ENCODE assay signal across 8 cellular contexts in genomic region chr19:55340784-55341147, GRCh38. TPM values are rescaled to one million over a fixed set of nuclear protein-coding genes. Genes with fewer than 3 reads are reported as not detected.
A peak's percentile ranks its signal among the peaks of the same experiment; 100 is the strongest.
DNase-seq lines count a peak whose midpoint lies in the region; ATAC-seq and TF ChIP-seq lines count a peak whose summit lies in the region.

No MANE protein-coding gene starts in this region.

- TF ChIP-seq CTCF in heart left ventricle (IDR thresholded peaks at IDR 0.05) (peak in 1 of 12 donors; percentile 5), RWPE2 (IDR thresholded peaks at IDR 0.05; ENCODE audit: poor library complexity, severe bottlenecking) (peak; percentile 22)

- peak overlapping the region; percentile 96 for H3K9ac ChIP-seq in rectal smooth muscle tissue (ENCODE audit: low read length)

- H3K27me3 ChIP-seq in heart left ventricle (no peaks in the 10 kb centered on the region), RWPE2 (ENCODE audit: insufficient read depth, poor library complexity, severe bottlenecking) (no peaks in the 10 kb centered on the region), rectal smooth muscle tissue (ENCODE audit: control insufficient read depth, insufficient read depth, low read length) (no peaks in the 10 kb centered on the region)

- H3K36me3 ChIP-seq in heart left ventricle, result peaks cover 0 to 26% (median 11%) of the 10 kb centered on the region in 9 donors
- peaks cover 13% of the 10 kb centered on the region; the same call in 1 of the 2 replicates for H3K36me3 ChIP-seq in RWPE2 (ENCODE audit: low read depth)
- peaks cover 10% of the 10 kb centered on the region for H3K36me3 ChIP-seq in rectal smooth muscle tissue (ENCODE audit: control insufficient read depth, insufficient read depth, low read length)

- ATAC-seq in heart left ventricle (no peak), Right ventricle myocardium superior (ENCODE audit: poor library complexity) (no peak), RWPE2 (ENCODE audit: low read depth) (no peak), GM21529 (IDR thresholded peaks at IDR 0.05; ENCODE audit: unreplicated experiment) (no peak), HG03196 (IDR thresholded peaks at IDR 0.05; ENCODE audit: unreplicated experiment) (no peak)

- intact Hi-C loops in heart left ventricle (cut with DNase I) (no loop called here), Right ventricle myocardium superior (cut with DNase I) (no loop called here)

- H3K4me1 ChIP-seq in heart left ventricle (peaks cover 0 to 34% (median 16%) of the 10 kb centered on the region in 12 donors), RWPE2 (ENCODE audit: insufficient read depth, poor library complexity, severe bottlenecking) (peaks cover 32% of the 10 kb centered on the region), rectal smooth muscle tissue (ENCODE audit: control insufficient read depth, insufficient read depth, low read length) (peaks cover 2% of the 10 kb centered on the region)

- peak overlapping the region in 11 of 12 donors; percentile 52 to 94 (median 74) for H3K4me3 ChIP-seq in heart left ventricle
- H3K4me3 ChIP-seq in RWPE2 (ENCODE audit: severe bottlenecking), result peak overlapping the region; percentile 50
- H3K4me3 ChIP-seq in rectal smooth muscle tissue (ENCODE audit: low read length), result peak overlapping the region; percentile 92

- H3K27ac ChIP-seq in heart left ventricle (peak overlapping the region in 3 of 12 donors; percentile 88 to 94 (median 94)), RWPE2 (ENCODE audit: poor library complexity, severe bottlenecking) (peak overlapping the region; percentile 80), rectal smooth muscle tissue (ENCODE audit: low read depth, low read length) (no peak overlapping the region)

- no peaks in the 10 kb centered on the region for H3K9me3 ChIP-seq in heart left ventricle
- no peaks in the 10 kb centered on the region for H3K9me3 ChIP-seq in RWPE2 (ENCODE audit: severe bottlenecking)

- 3 to 8% (median 5%) methylated on average over 24 of the region's 24 CpGs for WGBS in heart left ventricle, 4 donors

- no peak for TF ChIP-seq POLR2A in heart left ventricle (IDR thresholded peaks at IDR 0.05)
- TF ChIP-seq POLR2A in erythroblast (IDR thresholded peaks at IDR 0.05; ENCODE audit: low read length), result no peak

- DNase-seq in heart left ventricle (no peak), Right ventricle myocardium superior (no peak), RWPE2 (ENCODE audit: low spot score) (no peak), erythroblast (lab: John Stamatoyannopoulos, UW) (peak; percentile 50 to 68), EL (no peak)

RNA-seq across cellular contexts. Expression of gene KMT5C, which starts 1.1 kb away (rescaled TPM):
- 10 to 100 TPM in 1 of 9 donors, 1 to 10 TPM in 8; 3.6 to 10.8 (median 7.2) TPM for total RNA-seq in heart left ventricle
- 1 to 10 TPM; 3.3 to 6.2 TPM for polyA plus RNA-seq in heart left ventricle
- 6.6 TPM for total RNA-seq in Right ventricle myocardium superior

RNA-seq across cellular contexts. Expression of gene COX6B2, which starts 13.8 kb away (rescaled TPM):
- total RNA-seq in heart left ventricle (under 1 TPM in 1 of 9 donors, not detected in 8; 0.16 TPM), Right ventricle myocardium superior (not detected)
- not detected for polyA plus RNA-seq in heart left ventricle

RNA-seq across cellular contexts. Expression of gene TMEM150B, which starts 15.6 kb away (rescaled TPM):
- total RNA-seq in heart left ventricle (10 to 100 TPM in 1 of 9 donors, 1 to 10 TPM in 4, under 1 TPM in 3, not detected in 1; 0.43 to 14.1 (median 1.2) TPM), Right ventricle myocardium superior (1.7 TPM)
- polyA plus RNA-seq in heart left ventricle, result under 1 TPM; 0.72 to 0.79 TPM

RNA-seq across cellular contexts. Expression of gene GARIN5B, which starts 22.3 kb away (rescaled TPM):
- total RNA-seq in heart left ventricle (not detected), Right ventricle myocardium superior (not detected)
- polyA plus RNA-seq in heart left ventricle, result not detected

RNA-seq across cellular contexts. Expression of gene IL11, which starts 29.5 kb away (rescaled TPM):
- total RNA-seq in heart left ventricle (under 1 TPM in 2 of 9 donors, not detected in 7; 0.11 to 0.43 TPM), Right ventricle myocardium superior (not detected)
- under 1 TPM in 1 of 2 donors, not detected in 1; 0.25 TPM for polyA plus RNA-seq in heart left ventricle

Comparison
In these comparisons a context has a peak if more than half of its experiments do, and no peak if none do; other contexts are left out.
1. DNase-seq: peak in erythroblast (2 of 2); none in heart left ventricle (0 of 5), Right ventricle myocardium superior (single experiment), RWPE2 (single experiment) and EL (single experiment).
2. Peak in every context shown above with its lines, with median percentiles within 50 percentile points of each other: H3K4me3 ChIP-seq.